ENCODE assay signal across 8 cellular contexts in the genomic region with DNA sequence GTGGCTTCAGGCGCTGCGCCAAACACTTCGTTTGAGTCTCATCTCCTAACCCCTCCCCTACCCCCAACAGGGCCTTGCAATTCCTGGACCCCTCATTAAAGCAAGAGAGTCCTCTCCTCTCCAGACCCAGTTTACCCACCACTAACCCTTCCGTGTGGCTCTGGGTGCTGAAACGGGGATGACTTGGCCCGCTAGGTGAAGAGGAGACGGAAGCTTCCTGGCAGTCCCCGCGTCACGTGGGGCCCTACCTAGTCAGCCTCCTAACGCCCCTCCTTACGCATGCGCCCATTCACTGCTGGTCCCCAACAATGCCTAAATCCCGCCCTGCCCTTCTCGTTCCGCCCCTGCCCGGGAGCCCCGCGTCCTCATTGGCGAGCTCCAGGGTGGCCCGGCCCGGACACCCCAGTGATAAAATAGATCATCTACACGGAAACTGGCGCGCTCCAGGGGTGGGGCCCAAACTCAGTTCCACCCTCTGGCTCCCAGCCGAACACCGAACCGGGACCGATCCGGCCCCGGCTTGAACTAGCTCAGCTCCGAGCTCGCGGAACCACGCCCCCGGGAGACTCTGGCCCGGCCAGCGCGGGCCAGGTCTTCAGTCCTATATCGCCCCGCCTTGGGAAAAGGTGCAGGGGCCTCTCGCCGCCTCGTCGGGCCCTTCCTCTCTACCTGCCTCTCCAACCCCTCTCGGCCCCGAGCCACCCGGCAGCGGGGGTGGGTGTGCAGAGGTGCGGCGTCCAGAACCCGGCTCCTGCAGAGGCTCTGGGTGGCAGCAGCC. TPM values are rescaled to one million over a fixed set of nuclear protein-coding genes. Genes with fewer than 3 reads are reported as not detected.
DNase-seq lines count a peak whose midpoint lies in the region; ATAC-seq and TF ChIP-seq lines count a peak whose summit lies in the region.

A gene with protein sequence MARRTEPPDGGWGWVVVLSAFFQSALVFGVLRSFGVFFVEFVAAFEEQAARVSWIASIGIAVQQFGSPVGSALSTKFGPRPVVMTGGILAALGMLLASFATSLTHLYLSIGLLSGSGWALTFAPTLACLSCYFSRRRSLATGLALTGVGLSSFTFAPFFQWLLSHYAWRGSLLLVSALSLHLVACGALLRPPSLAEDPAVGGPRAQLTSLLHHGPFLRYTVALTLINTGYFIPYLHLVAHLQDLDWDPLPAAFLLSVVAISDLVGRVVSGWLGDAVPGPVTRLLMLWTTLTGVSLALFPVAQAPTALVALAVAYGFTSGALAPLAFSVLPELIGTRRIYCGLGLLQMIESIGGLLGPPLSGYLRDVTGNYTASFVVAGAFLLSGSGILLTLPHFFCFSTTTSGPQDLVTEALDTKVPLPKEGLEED (plus strand): TSS at position 425 of the 778 bp plus-strand sequence. CDS start 368 bp downstream, outside the sequence.

- DNase-seq in GM10248 (ENCODE audit: extremely low spot score) (peak; percentile 100), NCI-H1048 (lab: John Stamatoyannopoulos, UW) (peak; percentile 96), globus pallidus (ENCODE audit: low spot score) (peak; percentile 81), nucleus accumbens (lab: John Stamatoyannopoulos, UW) (peak in 55 of 56 donors; percentile 27 to 97 (median 86)), suprapubic skin (ENCODE audit: low spot score in 2 of 2) (peak; percentile 97 to 98)

- ATAC-seq in HG02588 (IDR thresholded peaks at IDR 0.05; ENCODE audit: unreplicated experiment): peak; percentile 88
- ATAC-seq in SK-N-SH treated with all-trans-retinoic acid at 6 μM for 48 hours: peak; percentile 97

- no peaks in the 10 kb centered on the region for H3K36me3 Mint-ChIP-seq in activated naive CD4-positive, alpha-beta T cell treated with anti-CD3 and anti-CD28 coated beads, Interleukin-2, amount 50 U/mL, for 24 hours

- H3K4me3 Mint-ChIP-seq in activated naive CD4-positive, alpha-beta T cell treated with anti-CD3 and anti-CD28 coated beads, Interleukin-2, amount 50 U/mL, for 24 hours: peak within 1 kb of the TSS; percentile 92

- no peak for TF ChIP-seq CTCF in GM10248 (IDR thresholded peaks at IDR 0.05; ENCODE audit: control extremely low read depth, extremely low read depth, low read depth, missing control alignments)
- TF ChIP-seq CTCF in suprapubic skin (IDR thresholded peaks at IDR 0.05): no peak

- peaks cover 16% of the 10 kb centered on the region for H3K4me1 ChIP-seq in suprapubic skin

- peaks cover 47% of the 10 kb centered on the region for H3K4me1 Mint-ChIP-seq in activated naive CD4-positive, alpha-beta T cell treated with anti-CD3 and anti-CD28 coated beads, Interleukin-2, amount 50 U/mL, for 24 hours

- no peaks in the 10 kb centered on the region for H3K9me3 Mint-ChIP-seq in activated naive CD4-positive, alpha-beta T cell treated with anti-CD3 and anti-CD28 coated beads, Interleukin-2, amount 50 U/mL, for 24 hours

- H3K9me3 ChIP-seq in suprapubic skin: no peaks in the 10 kb centered on the region

- H3K27ac ChIP-seq in suprapubic skin: peak within 1 kb of the TSS; percentile 83

- TF ChIP-seq EP300 in suprapubic skin (IDR thresholded peaks at IDR 0.05): no peak

- H3K4me3 ChIP-seq in suprapubic skin: peak within 1 kb of the TSS; percentile 68

- peak within 1 kb of the TSS; percentile 98 for H3K27ac Mint-ChIP-seq in activated naive CD4-positive, alpha-beta T cell treated with anti-CD3 and anti-CD28 coated beads, Interleukin-2, amount 50 U/mL, for 24 hours

- H3K27me3 Mint-ChIP-seq in activated naive CD4-positive, alpha-beta T cell treated with anti-CD3 and anti-CD28 coated beads, Interleukin-2, amount 50 U/mL, for 24 hours: no peaks in the 10 kb centered on the region

- no peaks in the 10 kb centered on the region for H3K36me3 ChIP-seq in suprapubic skin

- CTCF ChIA-PET in GM10248 (lab: Yijun Ruan, JAX): interaction anchor here (0.6 to 3.4 kb wide), 13 partner anchors 8 to 552 kb away, joined by 3 to 26 read pairs (median 4); a partner anchor contains a TSS

- POLR2A ChIA-PET in GM10248 (lab: Yijun Ruan, JAX): interaction anchor here (0.7 to 1.7 kb wide), 5 partner anchors 8 to 97 kb away, joined by 3 to 6 read pairs (median 4); a partner anchor contains a TSS

- WGBS in suprapubic skin: 0% methylated on average over 42 of the region's 52 CpGs

- no peaks in the 10 kb centered on the region for H3K27me3 ChIP-seq in suprapubic skin

- peak in 1 of 2 donors; percentile 9 for TF ChIP-seq POLR2A in suprapubic skin (IDR thresholded peaks at IDR 0.05)

TF ChIP-seq in SK-N-SH treated with all-trans-retinoic acid at 6 μM for 48 hours, 23 proteins besides CTCF, POLR2A, EP300 and RAD21:
- TF ChIP-seq ZFP30 (CRISPR knock-in tag; IDR thresholded peaks at IDR 0.05) (no peak), TCF4 (CRISPR knock-in tag; IDR thresholded peaks at IDR 0.05; ENCODE audit: borderline replicate concordance) (no peak), ESRRG (CRISPR knock-in tag; IDR thresholded peaks at IDR 0.05) (no peak), ZNF565 (CRISPR knock-in tag; conservative IDR thresholded peaks at IDR 0.05; ENCODE audit: low read depth) (no peak)

RNA-seq across cellular contexts. Expression of the gene that starts here (rescaled TPM):
- 1 to 10 TPM; 1.5 to 4.9 (median 3.7) TPM for total RNA-seq in suprapubic skin

Comparison
In these comparisons a context has a peak if more than half of its experiments do, and no peak if none do; other contexts are left out.
1. Peak in every context shown above with its lines: DNase-seq, ATAC-seq, H3K4me3 ChIP-seq and H3K27ac ChIP-seq.